In the genomic region with DNA sequence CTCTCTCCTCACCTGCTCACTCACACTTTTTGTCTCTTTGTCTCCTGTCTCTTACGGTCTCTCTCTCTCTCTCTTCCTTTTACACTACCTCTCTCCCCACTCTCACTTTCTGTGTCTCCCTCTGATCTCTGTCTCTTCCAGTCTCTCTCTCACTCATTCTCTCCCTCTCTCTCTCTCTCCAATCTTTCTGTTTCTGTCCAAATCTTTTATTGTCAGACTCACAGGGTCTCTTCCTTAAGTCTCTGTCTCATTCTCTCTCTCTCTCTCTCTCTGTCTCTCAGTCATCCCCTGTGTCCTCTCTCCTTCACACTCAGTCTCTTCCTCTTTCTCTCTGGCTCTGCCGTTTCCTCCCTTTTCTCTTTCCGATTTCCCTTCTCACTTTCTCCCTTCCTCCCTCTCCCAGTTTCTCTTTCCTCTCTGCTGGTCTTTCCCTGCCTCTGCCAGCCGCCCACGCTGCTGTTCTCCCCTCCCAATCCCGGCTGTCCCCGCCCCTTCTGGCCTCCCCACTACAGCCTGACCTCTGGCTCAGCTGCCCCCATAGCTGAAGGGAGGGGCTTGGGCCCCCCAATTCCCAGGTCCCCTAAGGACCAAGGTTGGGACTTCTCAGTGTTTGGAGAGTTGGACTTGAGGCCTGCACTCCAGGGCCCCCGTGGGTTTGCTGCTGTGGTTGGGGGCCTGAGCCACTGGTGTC, we compare ENCODE assay signal across 1 cellular context.
TF ChIP-seq lines count a peak whose summit lies in the region.

Gene PLEKHA4 (minus strand): TSS at position 422 of the 691 bp plus-strand sequence. CDS start 997 bp downstream, outside the sequence.

TF ChIP-seq in GM23338, 12 proteins besides CTCF, POLR2A, EP300 and RAD21 (continued from another document):
- TF ChIP-seq, protein P1, sequence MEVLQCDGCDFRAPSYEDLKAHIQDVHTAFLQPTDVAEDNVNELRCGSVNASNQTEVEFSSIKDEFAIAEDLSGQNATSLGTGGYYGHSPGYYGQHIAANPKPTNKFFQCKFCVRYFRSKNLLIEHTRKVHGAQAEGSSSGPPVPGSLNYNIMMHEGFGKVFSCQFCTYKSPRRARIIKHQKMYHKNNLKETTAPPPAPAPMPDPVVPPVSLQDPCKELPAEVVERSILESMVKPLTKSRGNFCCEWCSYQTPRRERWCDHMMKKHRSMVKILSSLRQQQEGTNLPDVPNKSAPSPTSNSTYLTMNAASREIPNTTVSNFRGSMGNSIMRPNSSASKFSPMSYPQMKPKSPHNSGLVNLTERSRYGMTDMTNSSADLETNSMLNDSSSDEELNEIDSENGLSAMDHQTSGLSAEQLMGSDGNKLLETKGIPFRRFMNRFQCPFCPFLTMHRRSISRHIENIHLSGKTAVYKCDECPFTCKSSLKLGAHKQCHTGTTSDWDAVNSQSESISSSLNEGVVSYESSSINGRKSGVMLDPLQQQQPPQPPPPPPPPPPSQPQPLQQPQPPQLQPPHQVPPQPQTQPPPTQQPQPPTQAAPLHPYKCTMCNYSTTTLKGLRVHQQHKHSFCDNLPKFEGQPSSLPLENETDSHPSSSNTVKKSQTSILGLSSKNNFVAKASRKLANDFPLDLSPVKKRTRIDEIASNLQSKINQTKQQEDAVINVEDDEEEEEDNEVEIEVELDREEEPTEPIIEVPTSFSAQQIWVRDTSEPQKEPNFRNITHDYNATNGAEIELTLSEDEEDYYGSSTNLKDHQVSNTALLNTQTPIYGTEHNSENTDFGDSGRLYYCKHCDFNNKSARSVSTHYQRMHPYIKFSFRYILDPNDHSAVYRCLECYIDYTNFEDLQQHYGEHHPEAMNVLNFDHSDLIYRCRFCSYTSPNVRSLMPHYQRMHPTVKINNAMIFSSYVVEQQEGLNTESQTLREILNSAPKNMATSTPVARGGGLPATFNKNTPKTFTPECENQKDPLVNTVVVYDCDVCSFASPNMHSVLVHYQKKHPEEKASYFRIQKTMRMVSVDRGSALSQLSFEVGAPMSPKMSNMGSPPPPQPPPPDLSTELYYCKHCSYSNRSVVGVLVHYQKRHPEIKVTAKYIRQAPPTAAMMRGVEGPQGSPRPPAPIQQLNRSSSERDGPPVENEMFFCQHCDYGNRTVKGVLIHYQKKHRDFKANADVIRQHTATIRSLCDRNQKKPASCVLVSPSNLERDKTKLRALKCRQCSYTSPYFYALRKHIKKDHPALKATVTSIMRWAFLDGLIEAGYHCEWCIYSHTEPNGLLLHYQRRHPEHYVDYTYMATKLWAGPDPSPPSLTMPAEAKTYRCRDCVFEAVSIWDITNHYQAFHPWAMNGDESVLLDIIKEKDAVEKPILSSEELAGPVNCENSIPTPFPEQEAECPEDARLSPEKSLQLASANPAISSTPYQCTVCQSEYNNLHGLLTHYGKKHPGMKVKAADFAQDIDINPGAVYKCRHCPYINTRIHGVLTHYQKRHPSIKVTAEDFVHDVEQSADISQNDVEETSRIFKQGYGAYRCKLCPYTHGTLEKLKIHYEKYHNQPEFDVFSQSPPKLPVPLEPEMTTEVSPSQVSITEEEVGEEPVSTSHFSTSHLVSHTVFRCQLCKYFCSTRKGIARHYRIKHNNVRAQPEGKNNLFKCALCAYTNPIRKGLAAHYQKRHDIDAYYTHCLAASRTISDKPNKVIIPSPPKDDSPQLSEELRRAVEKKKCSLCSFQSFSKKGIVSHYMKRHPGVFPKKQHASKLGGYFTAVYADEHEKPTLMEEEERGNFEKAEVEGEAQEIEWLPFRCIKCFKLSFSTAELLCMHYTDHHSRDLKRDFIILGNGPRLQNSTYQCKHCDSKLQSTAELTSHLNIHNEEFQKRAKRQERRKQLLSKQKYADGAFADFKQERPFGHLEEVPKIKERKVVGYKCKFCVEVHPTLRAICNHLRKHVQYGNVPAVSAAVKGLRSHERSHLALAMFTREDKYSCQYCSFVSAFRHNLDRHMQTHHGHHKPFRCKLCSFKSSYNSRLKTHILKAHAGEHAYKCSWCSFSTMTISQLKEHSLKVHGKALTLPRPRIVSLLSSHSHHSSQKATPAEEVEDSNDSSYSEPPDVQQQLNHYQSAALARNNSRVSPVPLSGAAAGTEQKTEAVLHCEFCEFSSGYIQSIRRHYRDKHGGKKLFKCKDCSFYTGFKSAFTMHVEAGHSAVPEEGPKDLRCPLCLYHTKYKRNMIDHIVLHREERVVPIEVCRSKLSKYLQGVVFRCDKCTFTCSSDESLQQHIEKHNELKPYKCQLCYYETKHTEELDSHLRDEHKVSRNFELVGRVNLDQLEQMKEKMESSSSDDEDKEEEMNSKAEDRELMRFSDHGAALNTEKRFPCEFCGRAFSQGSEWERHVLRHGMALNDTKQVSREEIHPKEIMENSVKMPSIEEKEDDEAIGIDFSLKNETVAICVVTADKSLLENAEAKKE (CRISPR knock-in tag; IDR thresholded peaks at IDR 0.05) = no peak
- no peak for TF ChIP-seq POLR2AphosphoS5 (IDR thresholded peaks at IDR 0.05; ENCODE audit: low read depth)
